In the genomic region with DNA sequence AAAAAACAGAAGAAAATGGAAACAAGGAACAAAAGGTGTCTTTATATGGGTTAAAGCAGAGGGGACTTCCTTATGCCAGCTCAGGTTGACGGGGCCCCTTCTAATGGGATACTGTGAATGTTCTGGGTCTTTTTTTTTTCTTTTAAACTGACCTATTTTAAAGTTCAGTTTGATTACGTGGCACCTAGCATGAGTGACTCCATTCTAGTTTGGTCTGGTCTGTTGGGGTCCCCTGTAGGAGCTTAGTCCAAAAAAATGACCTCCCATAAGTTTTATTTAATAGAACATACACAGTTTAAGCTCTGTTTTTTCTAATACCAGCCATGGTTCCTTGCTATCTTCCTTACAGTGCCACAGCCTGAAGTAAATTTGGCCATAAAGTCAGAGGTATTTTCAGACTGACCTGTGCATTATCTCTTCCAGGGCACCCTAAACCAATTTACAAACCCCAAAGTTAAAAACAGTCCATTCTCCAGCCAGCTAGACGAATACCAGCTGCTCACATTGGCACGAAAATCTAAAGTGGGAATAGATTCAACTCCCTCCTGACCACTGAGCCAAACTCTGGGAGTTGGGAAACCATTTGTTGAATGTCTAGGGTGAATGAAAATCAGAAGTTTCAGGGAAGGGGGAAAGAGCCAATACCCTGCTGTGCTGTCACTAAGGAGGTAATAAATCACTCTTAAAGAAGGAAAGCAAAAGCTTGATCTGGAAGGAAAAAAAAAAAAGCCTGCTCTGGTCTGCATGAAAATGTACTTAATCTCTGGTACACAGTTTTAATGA, we compare ENCODE assay signal across 2 cellular contexts.
TF ChIP-seq lines count a peak whose summit lies in the region.

No MANE protein-coding gene starts in this region.

TF ChIP-seq in liver, 16 proteins besides CTCF, POLR2A, EP300 and RAD21:
- no peak for TF ChIP-seq FOXA1 (IDR thresholded peaks at IDR 0.05)
- peak; percentile 12 for TF ChIP-seq NR2F2 (IDR thresholded peaks at IDR 0.05)

TF ChIP-seq in HepG2, 621 proteins besides CTCF, POLR2A, EP300 and RAD21:
- no peak for TF ChIP-seq ZNF512 (CRISPR knock-in tag; IDR thresholded peaks at IDR 0.05)
- TF ChIP-seq SIX4 (CRISPR knock-in tag; IDR thresholded peaks at IDR 0.05): no peak
- TF ChIP-seq, protein P1, sequence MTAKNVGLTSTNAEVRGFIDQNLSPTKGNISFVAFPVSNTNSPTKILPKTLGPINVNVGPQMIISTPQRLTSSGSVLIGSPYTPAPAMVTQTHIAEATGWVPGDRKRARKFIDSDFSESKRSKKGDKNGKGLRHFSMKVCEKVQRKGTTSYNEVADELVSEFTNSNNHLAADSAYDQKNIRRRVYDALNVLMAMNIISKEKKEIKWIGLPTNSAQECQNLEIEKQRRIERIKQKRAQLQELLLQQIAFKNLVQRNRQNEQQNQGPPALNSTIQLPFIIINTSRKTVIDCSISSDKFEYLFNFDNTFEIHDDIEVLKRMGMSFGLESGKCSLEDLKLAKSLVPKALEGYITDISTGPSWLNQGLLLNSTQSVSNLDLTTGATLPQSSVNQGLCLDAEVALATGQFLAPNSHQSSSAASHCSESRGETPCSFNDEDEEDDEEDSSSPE (CRISPR knock-in tag; IDR thresholded peaks at IDR 0.05): no peak
- TF ChIP-seq ATAD3A (CRISPR knock-in tag; IDR thresholded peaks at IDR 0.05): no peak
- TF ChIP-seq ZNF670 (CRISPR knock-in tag; IDR thresholded peaks at IDR 0.05; ENCODE audit: borderline replicate concordance): no peak
- TF ChIP-seq PPARG (CRISPR knock-in tag; conservative IDR thresholded peaks at IDR 0.05): no peak
- TF ChIP-seq ZNF337 (CRISPR knock-in tag; IDR thresholded peaks at IDR 0.05; ENCODE audit: borderline replicate concordance, low read depth): no peak
- TF ChIP-seq ZNF746 (CRISPR knock-in tag; IDR thresholded peaks at IDR 0.05): no peak
- TF ChIP-seq FOSL1 (CRISPR knock-in tag; IDR thresholded peaks at IDR 0.05; ENCODE audit: borderline replicate concordance): no peak
- no peak for TF ChIP-seq KDM5A (IDR thresholded peaks at IDR 0.05; ENCODE audit: borderline replicate concordance, low read length)
- TF ChIP-seq NCOA5 (CRISPR knock-in tag; IDR thresholded peaks at IDR 0.05): no peak
- no peak for TF ChIP-seq ZNF367 (CRISPR knock-in tag; IDR thresholded peaks at IDR 0.05; ENCODE audit: borderline replicate concordance)
